In genomic region chr3:127644641-127645040, GRCh38 we compare ENCODE assay signal across 31 cellular contexts.
"Had no signal": no experiment of that assay in that cellular context is flagged by ENCODE, and none has a peak within 500 bp of the region (broad histone marks: within the 10 kb centered on the region; RNA-seq: fewer than 3 reads in every experiment).

No MANE protein-coding gene starts in this region.

- H3K4me3 Mint-ChIP-seq: activated CD4-positive, alpha-beta memory T cell treated with anti-CD3 and anti-CD28 coated beads for 36 hours; activated naive CD4-positive, alpha-beta T cell treated with anti-CD3 and anti-CD28 coated beads for 36 hours; activated T-cell treated with anti-CD3 and anti-CD28 coated beads, Interleukin-2, amount 50 U/mL, for 4 hours; activated T-helper 1 cell treated with anti-CD3 and anti-CD28 coated beads, Interleukin-12 subunit alpha, Interleukin-12 subunit beta, Interleukin-2, Interleukin-4 antibody, amounts not matched to agents 30 ng/mL and 10 ng/mL and 1 ng/mL, durations not matched to agents 14 hours and 24 hours and 36 hours; T-helper 1 cell treated with Interleukin-12 subunit alpha and Interleukin-12 subunit beta and Interleukin-4 antibody, amounts not matched to agents 30 μg/mL and 1 μg/mL, for 36 hours; T-helper 2 cell treated with Interferon-gamma antibody and Interleukin-4, amounts not matched to agents 5 μg/mL and 100 μg/mL, for 36 hours had no signal

- H3K27me3 Mint-ChIP-seq: activated CD4-positive, alpha-beta memory T cell treated with anti-CD3 and anti-CD28 coated beads for 36 hours had no signal

- H3K9me2 ChIP-seq: SK-N-SH had no signal

- H3K9me3 ChIP-seq: adrenal gland, body of pancreas, breast epithelium, Peyer's patch, SJSA1, SK-N-SH had no signal

- H3K27ac Mint-ChIP-seq: activated CD4-positive, alpha-beta memory T cell treated with anti-CD3 and anti-CD28 coated beads for 36 hours; activated naive CD4-positive, alpha-beta T cell treated with anti-CD3 and anti-CD28 coated beads for 36 hours; activated T-helper 1 cell treated with anti-CD3 and anti-CD28 coated beads, Interleukin-12 subunit alpha, Interleukin-12 subunit beta, Interleukin-2, Interleukin-4 antibody, amounts not matched to agents 30 ng/mL and 10 ng/mL and 1 ng/mL, durations not matched to agents 14 hours and 24 hours and 36 hours; T-helper 1 cell treated with Interleukin-12 subunit alpha and Interleukin-12 subunit beta and Interleukin-4 antibody, amounts not matched to agents 30 μg/mL and 1 μg/mL, for 36 hours; T-helper 2 cell treated with Interferon-gamma antibody and Interleukin-4, amounts not matched to agents 5 μg/mL and 100 μg/mL, for 36 hours had no signal

- H3K36me3 Mint-ChIP-seq: activated CD4-positive, alpha-beta memory T cell treated with anti-CD3 and anti-CD28 coated beads for 36 hours; activated naive CD4-positive, alpha-beta T cell treated with anti-CD3 and anti-CD28 coated beads, Interleukin-2, amount 50 U/mL, for 72 hours had no signal

- H3K4me1 ChIP-seq: adrenal gland, body of pancreas, breast epithelium, Peyer's patch, SJSA1 had no signal

- H3K9ac ChIP-seq: SK-N-SH had no signal

- ATAC-seq: activated naive CD4-positive, alpha-beta T cell treated with anti-CD3 and anti-CD28 coated beads, Interleukin-2, amount 50 U/mL, for 72 hours; activated T-cell treated with anti-CD3 and anti-CD28 coated beads, Interleukin-2, amount 50 U/mL, for 4 hours; body of pancreas had no signal

- DNase-seq: activated CD4-positive, alpha-beta memory T cell treated with anti-CD3 and anti-CD28 coated beads for 36 hours; activated CD4-positive, alpha-beta T cell treated with anti-CD3 and anti-CD28 coated beads for 4 hours; activated CD4-positive, alpha-beta T cell treated with anti-CD3 and anti-CD28 coated beads, Interleukin-2, amount 50 U/mL, for 1 hour; activated CD4-positive, CD25-positive, alpha-beta regulatory T cell treated with anti-CD3 and anti-CD28 coated beads, Interleukin-2, amount 50 U/mL, for 72 hours; activated CD8-positive, alpha-beta memory T cell treated with anti-CD3 and anti-CD28 coated beads, Interleukin-2, amount 50 U/mL, for 4 hours; activated gamma-delta T cell treated with Interleukin-2 at 50 U/mL for 16 hours; activated naive CD4-positive, alpha-beta T cell treated with anti-CD3 and anti-CD28 coated beads for 36 hours; activated T-cell treated with anti-CD3 and anti-CD28 coated beads for 4 hours; activated T-cell treated with anti-CD3 and anti-CD28 coated beads, Interleukin-2, amount 50 U/mL, for 4 hours; adrenal gland; body of pancreas; caudate nucleus; Karpas-422; NCI-H1048; NCI-H1436 treated with DMSO at 0.1 percent for 48 hours; NCI-H1694 treated with DMSO at 0.1 percent for 48 hours; NCI-H2029; NCI-H345; NCI-H524 treated with DMSO at 0.1 percent for 48 hours; Peyer's patch; RPMI8226; SHP77 treated with DMSO at 0.1 percent for 48 hours; SK-N-SH had no signal

- H3K27me3 ChIP-seq: adrenal gland, body of pancreas, breast epithelium, Peyer's patch, SJSA1 had no signal

- H3K9me3 Mint-ChIP-seq: activated CD4-positive, alpha-beta memory T cell treated with anti-CD3 and anti-CD28 coated beads for 36 hours; activated naive CD4-positive, alpha-beta T cell treated with anti-CD3 and anti-CD28 coated beads for 36 hours; activated naive CD4-positive, alpha-beta T cell treated with anti-CD3 and anti-CD28 coated beads, Interleukin-2, amount 50 U/mL, for 72 hours; activated T-cell treated with anti-CD3 and anti-CD28 coated beads, Interleukin-2, amount 50 U/mL, for 4 hours; activated T-helper 1 cell treated with anti-CD3 and anti-CD28 coated beads, Interleukin-12 subunit alpha, Interleukin-12 subunit beta, Interleukin-2, Interleukin-4 antibody, amounts not matched to agents 30 ng/mL and 10 ng/mL and 1 ng/mL, durations not matched to agents 14 hours and 24 hours and 36 hours; T-helper 1 cell treated with Interleukin-12 subunit alpha and Interleukin-12 subunit beta and Interleukin-4 antibody, amounts not matched to agents 30 μg/mL and 1 μg/mL, for 36 hours; T-helper 2 cell treated with Interferon-gamma antibody and Interleukin-4, amounts not matched to agents 5 μg/mL and 100 μg/mL, for 36 hours had no signal

- H3K4me3 ChIP-seq: adrenal gland, body of pancreas, breast epithelium, Peyer's patch, SJSA1 had no signal

- H3K36me3 ChIP-seq: adrenal gland, breast epithelium, Peyer's patch, SJSA1 had no signal

- H3K4me2 ChIP-seq: SK-N-SH had no signal

- FAIRE-seq: astrocyte, TTC549 had no signal

- H3K27ac ChIP-seq: adrenal gland, body of pancreas, breast epithelium, Peyer's patch, SJSA1 had no signal
